In the genomic region with DNA sequence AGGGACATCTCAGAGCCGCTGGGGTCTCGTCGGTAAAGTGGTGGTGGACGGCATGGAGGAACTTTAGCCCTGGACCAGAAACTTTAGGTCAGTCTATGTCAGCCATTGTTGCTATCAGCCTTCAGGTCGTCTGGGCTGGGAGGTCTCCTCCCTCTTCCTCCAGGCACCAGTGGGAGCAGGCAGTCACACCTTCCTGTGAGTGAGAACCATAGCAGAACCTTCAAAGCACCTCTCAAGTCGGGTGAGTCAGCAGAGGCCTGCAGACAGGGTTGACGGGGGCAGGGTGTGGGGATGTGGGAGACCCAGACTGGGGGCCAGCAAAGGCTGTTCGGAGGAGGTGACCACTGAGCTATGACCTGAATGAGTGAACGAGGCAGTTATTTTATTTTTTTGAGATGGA, we compare ENCODE assay signal across 9 cellular contexts. TPM values are rescaled to one million over a fixed set of nuclear protein-coding genes. Genes with fewer than 3 reads are reported as not detected.
DNase-seq lines count a peak whose midpoint lies in the region; ATAC-seq and TF ChIP-seq lines count a peak whose summit lies in the region.
"Had no signal": no experiment of that assay in that cellular context is flagged by ENCODE, and none has a peak within 500 bp of the region (broad histone marks: within the 10 kb centered on the region; RNA-seq: fewer than 3 reads in every experiment).

No MANE protein-coding gene starts in this region.

- DNase-seq in HT1080 (ENCODE audit: low read depth) (peak; percentile 64), left colon (no peak), HEK293T (ENCODE audit: extremely low spot score) (no peak), hypothalamus (lab: John Stamatoyannopoulos, UW) (no peak), Ammon's horn (ENCODE audit: low spot score) (no peak)
- DNase-seq in activated CD4-positive, alpha-beta T cell treated with anti-CD3 and anti-CD28 coated beads, Interleukin-2, amount 50 U/mL, for 1 hour, result peak; percentile 37
- DNase-seq in stimulated activated CD4-positive, alpha-beta T cell treated with anti-CD3 and anti-CD28 coated beads, Interleukin-1b, Interleukin-23, amount 100 ng/mL, for 4 hours (ENCODE audit: low read depth in 2 of 2), result peak; percentile 39 to 41
- DNase-seq: cortex of kidney had no signal

- CTCF ChIA-PET in HEK293T (lab: Yijun Ruan, JAX), result no interaction called here

- no peaks in the 10 kb centered on the region for H3K9me3 Mint-ChIP-seq in dendritic cell treated with granulocyte-macrophage colony-stimulating factor and Interleukin-4, amounts not matched to agents 40 ng/mL and 50 ng/mL, for 4 days

- peaks cover 2% of the 10 kb centered on the region for H3K27me3 Mint-ChIP-seq in dendritic cell treated with granulocyte-macrophage colony-stimulating factor and Interleukin-4, amounts not matched to agents 40 ng/mL and 50 ng/mL, for 4 days

- POLR2A ChIA-PET in HEK293T (lab: Yijun Ruan, JAX), result no interaction called here

- H3K27ac Mint-ChIP-seq in dendritic cell treated with granulocyte-macrophage colony-stimulating factor and Interleukin-4, amounts not matched to agents 40 ng/mL and 50 ng/mL, for 4 days, result peak overlapping the region; percentile 75

- intact Hi-C loops in dendritic cell treated with granulocyte-macrophage colony-stimulating factor and Interleukin-4, amounts not matched to agents 40 ng/mL and 50 ng/mL, for 4 days (cut with micrococcal nuclease), result no loop called here
- intact Hi-C loops in left colon (cut with DNase I, micrococcal nuclease), result no loop called here

- no peaks in the 10 kb centered on the region for H3K36me3 Mint-ChIP-seq in dendritic cell treated with granulocyte-macrophage colony-stimulating factor and Interleukin-4, amounts not matched to agents 40 ng/mL and 50 ng/mL, for 4 days (ENCODE audit: low read depth)

- ATAC-seq in left colon, result no peak

- H3K4me3 Mint-ChIP-seq in dendritic cell treated with granulocyte-macrophage colony-stimulating factor and Interleukin-4, amounts not matched to agents 40 ng/mL and 50 ng/mL, for 4 days, result no peak overlapping the region

- peaks cover 33% of the 10 kb centered on the region for H3K4me1 Mint-ChIP-seq in dendritic cell treated with granulocyte-macrophage colony-stimulating factor and Interleukin-4, amounts not matched to agents 40 ng/mL and 50 ng/mL, for 4 days (ENCODE audit: low read depth)

TF ChIP-seq in HEK293T, 16 proteins besides CTCF, POLR2A, EP300 and RAD21:
- no peak for TF ChIP-seq SUZ12 (IDR thresholded peaks at IDR 0.05)
- TF ChIP-seq ZNF384 (IDR thresholded peaks at IDR 0.05), result no peak
- TF ChIP-seq NFRKB (IDR thresholded peaks at IDR 0.05), result no peak
- TF ChIP-seq, protein P1, sequence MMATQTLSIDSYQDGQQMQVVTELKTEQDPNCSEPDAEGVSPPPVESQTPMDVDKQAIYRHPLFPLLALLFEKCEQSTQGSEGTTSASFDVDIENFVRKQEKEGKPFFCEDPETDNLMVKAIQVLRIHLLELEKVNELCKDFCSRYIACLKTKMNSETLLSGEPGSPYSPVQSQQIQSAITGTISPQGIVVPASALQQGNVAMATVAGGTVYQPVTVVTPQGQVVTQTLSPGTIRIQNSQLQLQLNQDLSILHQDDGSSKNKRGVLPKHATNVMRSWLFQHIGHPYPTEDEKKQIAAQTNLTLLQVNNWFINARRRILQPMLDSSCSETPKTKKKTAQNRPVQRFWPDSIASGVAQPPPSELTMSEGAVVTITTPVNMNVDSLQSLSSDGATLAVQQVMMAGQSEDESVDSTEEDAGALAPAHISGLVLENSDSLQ (IDR thresholded peaks at IDR 0.05), result no peak
- TF ChIP-seq FOXM1 (IDR thresholded peaks at IDR 0.05; ENCODE audit: borderline replicate concordance), result no peak
- TF ChIP-seq CTBP1 (IDR thresholded peaks at IDR 0.05; ENCODE audit: borderline replicate concordance), result no peak
- no peak for TF ChIP-seq FOXA1 (IDR thresholded peaks at IDR 0.05)
- no peak for TF ChIP-seq LEF1 (IDR thresholded peaks at IDR 0.05; ENCODE audit: borderline replicate concordance)
- no peak for TF ChIP-seq BHLHE40 (IDR thresholded peaks at IDR 0.05; ENCODE audit: borderline replicate concordance)
- no peak for TF ChIP-seq TARDBP (IDR thresholded peaks at IDR 0.05)
- no peak for TF ChIP-seq ARNT (IDR thresholded peaks at IDR 0.05)
- no peak for TF ChIP-seq ELF4 (IDR thresholded peaks at IDR 0.05)
- no peak for TF ChIP-seq SP1 (IDR thresholded peaks at IDR 0.05)
- no peak for TF ChIP-seq L3MBTL2 (conservative IDR thresholded peaks at IDR 0.05)
- TF ChIP-seq HDGF (IDR thresholded peaks at IDR 0.05; ENCODE audit: borderline replicate concordance), result no peak
- TF ChIP-seq FOXK2 (IDR thresholded peaks at IDR 0.05), result no peak
TF ChIP-seq in HEK293T: peak in this region for 0.

RNA-seq across cellular contexts. Expression of gene SBNO2, which starts 15.4 kb away (rescaled TPM):
- total RNA-seq in HT1080 (2014; rRNA removed; shearing (Covaris generic)), result 28.2 and 31.7 TPM in 2 replicates
- polyA plus RNA-seq in HT1080 (2015; cell fraction: cytosol; rRNA removed), result 30.4 and 31.5 TPM in 2 replicates
- 81.0 and 86.6 TPM in 2 replicates for polyA plus RNA-seq in HT1080 (2015; cell fraction: nucleus; rRNA removed)
- total RNA-seq in left colon, result 10 to 100 TPM; 58.6 to 71.9 TPM

RNA-seq across cellular contexts. Expression of gene STK11, which starts 16.2 kb away (rescaled TPM):
- total RNA-seq in HT1080 (2014; rRNA removed; shearing (Covaris generic)), result 77.2 and 77.7 TPM in 2 replicates
- 33.3 and 38.4 TPM in 2 replicates for polyA plus RNA-seq in HT1080 (2015; cell fraction: cytosol; rRNA removed)
- 69.3 and 84.5 TPM in 2 replicates for polyA plus RNA-seq in HT1080 (2015; cell fraction: nucleus; rRNA removed)
- 10 to 100 TPM; 71.8 to 91.8 TPM for total RNA-seq in left colon

RNA-seq across cellular contexts. Expression of gene CBARP, which starts 48.4 kb away (rescaled TPM):
- total RNA-seq in HT1080 (2014; rRNA removed; shearing (Covaris generic)), result 3.1 and 3.2 TPM in 2 replicates
- polyA plus RNA-seq in HT1080 (2015; cell fraction: cytosol; rRNA removed), result 5.9 and 6.6 TPM in 2 replicates
- polyA plus RNA-seq in HT1080 (2015; cell fraction: nucleus; rRNA removed), result 11.9 TPM in 2 replicates
- under 1 TPM; 0.21 to 0.50 TPM for total RNA-seq in left colon

RNA-seq across cellular contexts. Expression of gene ATP5F1D, which starts 52.1 kb away (rescaled TPM):
- 55.4 and 127 TPM in 2 replicates for total RNA-seq in HT1080 (2014; rRNA removed; shearing (Covaris generic))
- polyA plus RNA-seq in HT1080 (2015; cell fraction: cytosol; rRNA removed), result 369 and 385 TPM in 2 replicates
- 147 and 154 TPM in 2 replicates for polyA plus RNA-seq in HT1080 (2015; cell fraction: nucleus; rRNA removed)
- total RNA-seq in left colon, result 100 to 1,000 TPM; 341 to 530 TPM

RNA-seq across cellular contexts. Expression of gene MIDN, which starts 59.0 kb away (rescaled TPM):
- total RNA-seq in HT1080 (2014; rRNA removed; shearing (Covaris generic)), result 10.1 and 11.2 TPM in 2 replicates
- 39.7 and 46.2 TPM in 2 replicates for polyA plus RNA-seq in HT1080 (2015; cell fraction: cytosol; rRNA removed)
- 62.1 and 101 TPM in 2 replicates for polyA plus RNA-seq in HT1080 (2015; cell fraction: nucleus; rRNA removed)
- total RNA-seq in left colon, result 100 to 1,000 TPM; 202 to 276 TPM

Comparison
In these comparisons a context has a peak if more than half of its experiments do, and no peak if none do; other contexts are left out.
1. DNase-seq: peak in HT1080 (single experiment), activated CD4-positive, alpha-beta T cell treated with anti-CD3 and anti-CD28 coated beads, Interleukin-2, amount 50 U/mL, for 1 hour (single experiment) and stimulated activated CD4-positive, alpha-beta T cell treated with anti-CD3 and anti-CD28 coated beads, Interleukin-1b, Interleukin-23, amount 100 ng/mL, for 4 hours (2 of 2); none in left colon (0 of 2), HEK293T (single experiment), hypothalamus (0 of 51) and Ammon's horn (single experiment).